ENCODE assay signal across 8 cellular contexts in the genomic region with DNA sequence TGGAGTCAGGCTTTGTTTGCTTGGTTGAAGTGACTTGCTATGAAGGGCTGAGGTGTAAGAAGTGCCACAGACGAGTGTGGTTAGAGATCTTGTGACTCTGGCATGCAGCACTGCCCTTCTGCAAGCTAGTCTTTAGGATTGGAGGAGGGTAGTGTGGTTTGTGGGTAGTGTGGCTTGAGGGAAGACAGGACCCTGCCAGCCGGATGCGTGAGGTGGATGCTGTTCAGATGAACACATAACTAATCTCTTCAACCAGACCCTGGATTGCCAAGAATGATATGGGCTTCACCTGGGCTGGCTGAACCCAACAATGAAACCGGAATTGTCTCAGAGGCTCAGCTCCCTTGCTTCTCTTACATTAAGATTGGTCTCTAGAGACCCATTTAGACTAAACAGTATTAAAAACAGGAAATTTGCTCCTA. TPM values are rescaled to one million over a fixed set of nuclear protein-coding genes. Genes with fewer than 3 reads are reported as not detected.
DNase-seq lines count a peak whose midpoint lies in the region; ATAC-seq and TF ChIP-seq lines count a peak whose summit lies in the region.

No MANE protein-coding gene starts in this region.

- H3K36me3 Mint-ChIP-seq in T-cell = no peaks in the 10 kb centered on the region
- no peaks in the 10 kb centered on the region for H3K36me3 Mint-ChIP-seq in CD14-positive monocyte

- in situ Hi-C loops in GM13976 (cut with MboI; ENCODE audit: low sequenced_read_pairs, unreplicated experiment) = no loop called here

- peaks cover 16% of the 10 kb centered on the region for H3K4me1 ChIP-seq in effector memory CD4-positive, alpha-beta T cell (ENCODE audit: control insufficient read depth, insufficient read depth, low read length, poor library complexity, severe bottlenecking)

- H3K27me3 Mint-ChIP-seq in T-cell (no peaks in the 10 kb centered on the region), CD14-positive monocyte (ENCODE audit: low read depth in 3 of 3) (peaks cover 0 to 3% (median 1%) of the 10 kb centered on the region in 3 donors)

- TF ChIP-seq CTCF in CD14-positive monocyte (IDR thresholded peaks at IDR 0.05) = no peak
- TF ChIP-seq CTCF in GM13976 (IDR thresholded peaks at IDR 0.05; ENCODE audit: borderline replicate concordance, control extremely low read depth, extremely low read depth, insufficient read depth, missing control alignments) = no peak

- no peaks in the 10 kb centered on the region for H3K9me3 ChIP-seq in effector memory CD4-positive, alpha-beta T cell (ENCODE audit: control insufficient read depth, low read length)

- intact Hi-C loops in CD14-positive monocyte (cut with micrococcal nuclease) = no loop called here

- peak; percentile 97 for DNase-seq in GDM1 (lab: John Stamatoyannopoulos, UW)
- DNase-seq in T-cell = peak in 33 of 34 experiments; percentile 4 to 50 (median 23)
- DNase-seq in effector memory CD4-positive, alpha-beta T cell = peak in 2 of 3 donors; percentile 5 to 7
- DNase-seq in stimulated activated CD8-positive, alpha-beta memory T cell treated with anti-CD3 and anti-CD28 coated beads, Interleukin-2, amount 100 ng/mL, for 48 hours (ENCODE audit: low read depth in 2 of 2) = peak; percentile 19 to 27
- no peak for DNase-seq in CD14-positive monocyte (ENCODE audit: low spot score)
- no peak for DNase-seq in GM13976 (ENCODE audit: low spot score)

- no peak overlapping the region for H3K4me3 ChIP-seq in effector memory CD4-positive, alpha-beta T cell (ENCODE audit: insufficient read depth, low read depth, low read length, poor library complexity, severe bottlenecking)

- H3K27me3 ChIP-seq in effector memory CD4-positive, alpha-beta T cell (replicated peaks; ENCODE audit: control insufficient read depth, insufficient read depth, low read length, poor library complexity, severe bottlenecking) = no peaks in the 10 kb centered on the region

- peaks cover 45 to 49% (median 48%) of the 10 kb centered on the region in 3 donors for H3K4me1 Mint-ChIP-seq in T-cell
- H3K4me1 Mint-ChIP-seq in CD14-positive monocyte = peaks cover 30% of the 10 kb centered on the region

- CTCF ChIA-PET in T-cell (lab: Charles Lee) = interaction anchor here in 1 of 2 donors (0.6 to 1.0 kb wide), 3 partner anchors 27 to 184 kb away, joined by 3 to 4 read pairs (median 4); no protein-coding TSS in a partner anchor

- ATAC-seq in HG02938 (IDR thresholded peaks at IDR 0.05; ENCODE audit: unreplicated experiment) = peak; percentile 39
- peak; percentile 51 to 78 (median 76) for ATAC-seq in T-cell (replicated peaks in 1 of 4)
- ATAC-seq in HG02840 (IDR thresholded peaks at IDR 0.05; ENCODE audit: low FRiP score, unreplicated experiment) = no peak

- no peak overlapping the region for H3K27ac ChIP-seq in effector memory CD4-positive, alpha-beta T cell (ENCODE audit: insufficient read depth, low read length, poor library complexity, severe bottlenecking)

- H3K36me3 ChIP-seq in effector memory CD4-positive, alpha-beta T cell (ENCODE audit: control insufficient read depth, insufficient read depth, low read length) = no peaks in the 10 kb centered on the region

- H3K9me3 Mint-ChIP-seq in T-cell (no peaks in the 10 kb centered on the region), CD14-positive monocyte (peaks cover 0 to 1% (median 0%) of the 10 kb centered on the region in 7 donors)

- peak overlapping the region in 2 of 3 donors; percentile 29 to 65 for H3K4me3 Mint-ChIP-seq in T-cell
- no peak overlapping the region for H3K4me3 Mint-ChIP-seq in CD14-positive monocyte

- POLR2A ChIA-PET in T-cell (lab: Charles Lee) = interaction anchor here (0.7 kb wide), 2 partner anchors 72 to 757 kb away, joined by 4 to 5 read pairs; no protein-coding TSS in a partner anchor

- H3K27ac Mint-ChIP-seq in T-cell (peak overlapping the region; percentile 25 to 75), CD14-positive monocyte (no peak overlapping the region)

RNA-seq across cellular contexts. Expression of a gene that starts 32.7 kb away (rescaled TPM):
- 10 to 100 TPM in 2 of 5 donors, 1 to 10 TPM in 3; 6.6 to 10.6 (median 8.8) TPM for total RNA-seq in T-cell
- polyA plus RNA-seq in CD14-positive monocyte = not detected

RNA-seq across cellular contexts. Expression of a gene that starts 59.5 kb away (rescaled TPM):
- total RNA-seq in T-cell = 10 to 100 TPM; 13.1 to 21.8 (median 16.8) TPM
- polyA plus RNA-seq in CD14-positive monocyte = 10 to 100 TPM; 15.9 to 22.0 TPM

RNA-seq across cellular contexts. Expression of a gene that starts 59.5 kb away (rescaled TPM):
- total RNA-seq in T-cell = 10 to 100 TPM; 13.4 to 24.6 (median 18.4) TPM
- polyA plus RNA-seq in CD14-positive monocyte = 10 to 100 TPM in 1 of 2 donors, 1 to 10 TPM in 1; 7.8 to 11.2 TPM

Comparison
In these comparisons a context has a peak if more than half of its experiments do, and no peak if none do; other contexts are left out.
1. DNase-seq: peak in GDM1 (single experiment), T-cell (33 of 34), effector memory CD4-positive, alpha-beta T cell (2 of 3) and stimulated activated CD8-positive, alpha-beta memory T cell treated with anti-CD3 and anti-CD28 coated beads, Interleukin-2, amount 100 ng/mL, for 48 hours (2 of 2); none in CD14-positive monocyte (single experiment) and GM13976 (single experiment).
2. H3K27ac Mint-ChIP-seq: peak in T-cell (2 of 2); none in CD14-positive monocyte (0 of 7).
3. H3K4me3 Mint-ChIP-seq: peak in T-cell (2 of 3); none in CD14-positive monocyte (0 of 2).